ENCODE assay signal across 1 cellular context in the genomic region with DNA sequence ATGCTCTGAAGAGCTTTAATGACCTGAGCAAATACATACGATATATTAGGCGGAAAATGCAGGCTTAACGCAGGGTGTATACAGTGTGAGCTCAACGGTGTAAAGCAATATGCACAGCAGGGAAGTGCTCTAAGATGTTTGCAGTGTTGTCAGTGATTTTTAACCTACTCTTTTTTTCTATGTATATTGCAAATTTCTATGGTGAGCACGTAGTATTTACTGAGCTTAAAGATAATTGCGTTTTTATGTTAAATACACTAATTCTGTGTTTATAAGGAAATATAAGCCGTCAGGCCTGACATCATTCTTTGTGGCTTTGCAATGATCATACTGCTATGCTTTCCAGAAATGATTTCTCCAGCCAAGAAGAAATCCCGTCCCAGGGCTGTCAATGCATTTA.
TF ChIP-seq lines count a peak whose summit lies in the region.

No MANE protein-coding gene starts in this region.

TF ChIP-seq in HEK293, 187 proteins besides CTCF, POLR2A, EP300 and RAD21 (continued from another document):
- no peak for TF ChIP-seq ZNF280C (tag by site-specific recombination; IDR thresholded peaks at IDR 0.05)
- TF ChIP-seq KLF17 (tag by site-specific recombination; IDR thresholded peaks at IDR 0.05), result no peak
- TF ChIP-seq ZSCAN23 (tag by site-specific recombination; IDR thresholded peaks at IDR 0.05), result peak; percentile 84; the same call in 1 of the 2 replicates
- TF ChIP-seq ZNF2 (tag by site-specific recombination; IDR thresholded peaks at IDR 0.05), result peak; percentile 23; the same call in 1 of the 2 replicates
- TF ChIP-seq ZBTB1 (tag by site-specific recombination; IDR thresholded peaks at IDR 0.05), result 0 out of 2 replicates have a peak, but pooled peaks have one; percentile 27
- no peak for TF ChIP-seq EGR2 (tag by site-specific recombination; IDR thresholded peaks at IDR 0.05; ENCODE audit: low read depth)
- TF ChIP-seq ZNF341 (tag by site-specific recombination; IDR thresholded peaks at IDR 0.05; ENCODE audit: low read depth), result no peak
- TF ChIP-seq ZNF639 (tag by site-specific recombination; IDR thresholded peaks at IDR 0.05), result peak; percentile 86
